ENCODE assay signal across 18 cellular contexts in the genomic region with DNA sequence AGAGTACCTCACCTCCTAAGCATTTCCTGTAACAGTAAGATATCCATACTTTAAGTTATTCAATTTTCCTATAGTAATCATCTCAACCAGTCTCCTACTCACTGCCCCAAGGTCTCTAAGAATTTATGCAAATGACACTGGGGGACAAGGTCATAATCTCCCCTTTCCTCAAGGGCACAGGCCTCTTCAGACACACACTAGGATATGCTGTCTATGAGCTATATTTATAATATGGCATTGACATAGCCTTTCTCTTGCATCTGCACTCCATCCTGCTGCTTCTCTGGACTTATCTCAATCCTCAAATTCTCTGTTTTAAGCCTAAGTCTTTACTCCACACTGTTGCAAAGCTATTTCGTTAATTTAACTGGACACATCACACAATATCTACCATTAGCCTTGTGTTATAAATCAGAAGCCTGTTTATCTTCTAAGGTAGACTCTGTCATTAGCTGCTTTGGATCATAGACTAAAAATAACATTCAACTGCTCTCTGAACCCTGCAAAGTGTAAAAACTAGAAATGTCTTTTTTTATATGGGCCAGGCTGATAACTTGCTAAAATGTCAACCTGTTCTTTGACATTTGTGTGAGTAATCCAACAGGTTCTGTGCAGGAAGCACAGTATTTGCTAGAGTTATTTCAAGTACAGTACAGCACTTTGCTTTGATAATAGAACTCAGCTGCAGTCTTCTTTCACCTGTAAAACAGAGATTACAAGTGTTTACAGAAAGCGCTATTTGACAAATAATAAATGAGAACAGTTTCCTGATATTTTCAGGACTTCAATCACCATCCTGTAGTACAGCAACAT. TPM values are rescaled to one million over a fixed set of nuclear protein-coding genes. Genes with fewer than 3 reads are reported as not detected.
DNase-seq lines count a peak whose midpoint lies in the region; ATAC-seq, FAIRE-seq and TF ChIP-seq lines count a peak whose summit lies in the region.
"Had no signal": no experiment of that assay in that cellular context is flagged by ENCODE, and none has a peak within 500 bp of the region (broad histone marks: within the 10 kb centered on the region; RNA-seq: fewer than 3 reads in every experiment).

No MANE protein-coding gene starts in this region.

- DNase-seq in NCI-H510A treated with DMSO at 0.1 percent for 48 hours (lab: John Stamatoyannopoulos, UW) (peak; percentile 62), NCI-H510A (lab: John Stamatoyannopoulos, UW) (no peak), GM19239 (ENCODE audit: insufficient read length, low spot score) (no peak), NCI-H345 (lab: John Stamatoyannopoulos, UW) (peak; percentile 20), mucosa of descending colon (no peak), brain microvascular endothelial cell (no peak), WTC11 (ENCODE audit: low spot score) (no peak)
- DNase-seq: effector CD8-positive, alpha-beta T cell; naive thymus-derived CD4-positive, alpha-beta T cell; Peyer's patch; stimulated activated CD4-positive, alpha-beta T cell treated with anti-CD3 and anti-CD28 coated beads, Interleukin-12 subunit alpha, Interleukin-12 subunit beta, amount 100 ng/mL, for 4 hours; T-helper 1 cell had no signal

- no peak overlapping the region for H3K27ac Mint-ChIP-seq in WTC11
- H3K27ac Mint-ChIP-seq: activated naive CD4-positive, alpha-beta T cell treated with anti-CD3 and anti-CD28 coated beads, Interleukin-2, amount 50 U/mL, for 24 hours; progenitor cell of endocrine pancreas had no signal

- H3K27me3 ChIP-seq in brain microvascular endothelial cell (replicated peaks) = no peaks in the 10 kb centered on the region
- H3K27me3 ChIP-seq: Peyer's patch had no signal

- no peaks in the 10 kb centered on the region for H3K4me1 ChIP-seq in mucosa of descending colon (ENCODE audit: low read depth)

- POLR2A ChIA-PET in WTC11 (lab: Charles Lee) = no interaction called here

- H3K4me3 ChIP-seq in mucosa of descending colon = no peak overlapping the region
- H3K4me3 ChIP-seq in brain microvascular endothelial cell (ENCODE audit: low read depth, low read length) = no peak overlapping the region
- H3K4me3 ChIP-seq: Peyer's patch had no signal

- H3K9me3 Mint-ChIP-seq in WTC11 = no peaks in the 10 kb centered on the region
- H3K9me3 Mint-ChIP-seq: activated naive CD4-positive, alpha-beta T cell treated with anti-CD3 and anti-CD28 coated beads, Interleukin-2, amount 50 U/mL, for 24 hours had no signal

- H3K4me1 Mint-ChIP-seq in WTC11 = peaks cover 4% of the 10 kb centered on the region

- ATAC-seq in mucosa of descending colon (peak; percentile 69), HG02852 (IDR thresholded peaks at IDR 0.05; ENCODE audit: unreplicated experiment) (no peak), WTC11 (no peak)
- ATAC-seq: left lobe of liver; naive thymus-derived CD4-positive, alpha-beta T cell had no signal

- intact Hi-C loops in mucosa of descending colon (cut with DNase I, micrococcal nuclease) = no loop called here

- peak; percentile 37 for FAIRE-seq in GM19239 (lab: Jason Lieb, UNC)
- FAIRE-seq: A204.1 had no signal

- no peaks in the 10 kb centered on the region for H3K27me3 Mint-ChIP-seq in WTC11 (ENCODE audit: low read depth)
- H3K27me3 Mint-ChIP-seq: activated naive CD4-positive, alpha-beta T cell treated with anti-CD3 and anti-CD28 coated beads, Interleukin-2, amount 50 U/mL, for 24 hours had no signal

- in situ Hi-C loops in brain microvascular endothelial cell (cut with HindIII; ENCODE audit: low pct_ligation_motif_present, low sequenced_read_pairs) = no loop called here

- CTCF ChIA-PET in WTC11 (lab: Charles Lee) = interaction anchor here (0.6 kb wide), 1 partner anchor 72 kb away, joined by 6 read pairs; no protein-coding TSS in a partner anchor

- H3K27ac ChIP-seq in brain microvascular endothelial cell = no peak overlapping the region
- H3K27ac ChIP-seq: Peyer's patch had no signal

- H3K36me3 Mint-ChIP-seq in WTC11 = no peaks in the 10 kb centered on the region
- H3K36me3 Mint-ChIP-seq: activated naive CD4-positive, alpha-beta T cell treated with anti-CD3 and anti-CD28 coated beads, Interleukin-2, amount 50 U/mL, for 24 hours had no signal

- no peak for TF ChIP-seq CTCF in mucosa of descending colon (IDR thresholded peaks at IDR 0.05)
- no peak for TF ChIP-seq CTCF in brain microvascular endothelial cell (IDR thresholded peaks at IDR 0.05; ENCODE audit: low read depth, low read length, missing control alignments)
- TF ChIP-seq CTCF in WTC11 (IDR thresholded peaks at IDR 0.05) = no peak

- no peaks in the 10 kb centered on the region for H3K9me3 ChIP-seq in mucosa of descending colon
- H3K9me3 ChIP-seq: Peyer's patch had no signal

- no peak overlapping the region for H3K4me3 Mint-ChIP-seq in WTC11
- H3K4me3 Mint-ChIP-seq: activated naive CD4-positive, alpha-beta T cell treated with anti-CD3 and anti-CD28 coated beads, Interleukin-2, amount 50 U/mL, for 24 hours; naive thymus-derived CD4-positive, alpha-beta T cell had no signal

- H3K36me3 ChIP-seq in mucosa of descending colon (ENCODE audit: low read depth) = no peaks in the 10 kb centered on the region
- no peaks in the 10 kb centered on the region for H3K36me3 ChIP-seq in brain microvascular endothelial cell (replicated peaks)
- H3K36me3 ChIP-seq: Peyer's patch had no signal

TF ChIP-seq in WTC11, 78 proteins besides CTCF, POLR2A, EP300 and RAD21 (continues in another document):
- TF ChIP-seq TEAD1 (CRISPR knock-in tag; IDR thresholded peaks at IDR 0.05) (no peak), ZNF219 (CRISPR knock-in tag; IDR thresholded peaks at IDR 0.05; ENCODE audit: borderline replicate concordance) (no peak), CREM (CRISPR knock-in tag; IDR thresholded peaks at IDR 0.05) (no peak), ZNF396 (CRISPR knock-in tag; IDR thresholded peaks at IDR 0.05; ENCODE audit: borderline replicate concordance) (no peak), JUN (CRISPR knock-in tag; IDR thresholded peaks at IDR 0.05) (no peak), FOXK1 (CRISPR knock-in tag; IDR thresholded peaks at IDR 0.05) (no peak), NFE2L1 (CRISPR knock-in tag; IDR thresholded peaks at IDR 0.05) (no peak), RELA (CRISPR knock-in tag; IDR thresholded peaks at IDR 0.05; ENCODE audit: borderline replicate concordance) (no peak)
- TF ChIP-seq, protein P1, sequence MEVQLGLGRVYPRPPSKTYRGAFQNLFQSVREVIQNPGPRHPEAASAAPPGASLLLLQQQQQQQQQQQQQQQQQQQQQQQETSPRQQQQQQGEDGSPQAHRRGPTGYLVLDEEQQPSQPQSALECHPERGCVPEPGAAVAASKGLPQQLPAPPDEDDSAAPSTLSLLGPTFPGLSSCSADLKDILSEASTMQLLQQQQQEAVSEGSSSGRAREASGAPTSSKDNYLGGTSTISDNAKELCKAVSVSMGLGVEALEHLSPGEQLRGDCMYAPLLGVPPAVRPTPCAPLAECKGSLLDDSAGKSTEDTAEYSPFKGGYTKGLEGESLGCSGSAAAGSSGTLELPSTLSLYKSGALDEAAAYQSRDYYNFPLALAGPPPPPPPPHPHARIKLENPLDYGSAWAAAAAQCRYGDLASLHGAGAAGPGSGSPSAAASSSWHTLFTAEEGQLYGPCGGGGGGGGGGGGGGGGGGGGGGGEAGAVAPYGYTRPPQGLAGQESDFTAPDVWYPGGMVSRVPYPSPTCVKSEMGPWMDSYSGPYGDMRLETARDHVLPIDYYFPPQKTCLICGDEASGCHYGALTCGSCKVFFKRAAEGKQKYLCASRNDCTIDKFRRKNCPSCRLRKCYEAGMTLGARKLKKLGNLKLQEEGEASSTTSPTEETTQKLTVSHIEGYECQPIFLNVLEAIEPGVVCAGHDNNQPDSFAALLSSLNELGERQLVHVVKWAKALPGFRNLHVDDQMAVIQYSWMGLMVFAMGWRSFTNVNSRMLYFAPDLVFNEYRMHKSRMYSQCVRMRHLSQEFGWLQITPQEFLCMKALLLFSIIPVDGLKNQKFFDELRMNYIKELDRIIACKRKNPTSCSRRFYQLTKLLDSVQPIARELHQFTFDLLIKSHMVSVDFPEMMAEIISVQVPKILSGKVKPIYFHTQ (CRISPR knock-in tag; IDR thresholded peaks at IDR 0.05) = no peak
- TF ChIP-seq, protein P2, sequence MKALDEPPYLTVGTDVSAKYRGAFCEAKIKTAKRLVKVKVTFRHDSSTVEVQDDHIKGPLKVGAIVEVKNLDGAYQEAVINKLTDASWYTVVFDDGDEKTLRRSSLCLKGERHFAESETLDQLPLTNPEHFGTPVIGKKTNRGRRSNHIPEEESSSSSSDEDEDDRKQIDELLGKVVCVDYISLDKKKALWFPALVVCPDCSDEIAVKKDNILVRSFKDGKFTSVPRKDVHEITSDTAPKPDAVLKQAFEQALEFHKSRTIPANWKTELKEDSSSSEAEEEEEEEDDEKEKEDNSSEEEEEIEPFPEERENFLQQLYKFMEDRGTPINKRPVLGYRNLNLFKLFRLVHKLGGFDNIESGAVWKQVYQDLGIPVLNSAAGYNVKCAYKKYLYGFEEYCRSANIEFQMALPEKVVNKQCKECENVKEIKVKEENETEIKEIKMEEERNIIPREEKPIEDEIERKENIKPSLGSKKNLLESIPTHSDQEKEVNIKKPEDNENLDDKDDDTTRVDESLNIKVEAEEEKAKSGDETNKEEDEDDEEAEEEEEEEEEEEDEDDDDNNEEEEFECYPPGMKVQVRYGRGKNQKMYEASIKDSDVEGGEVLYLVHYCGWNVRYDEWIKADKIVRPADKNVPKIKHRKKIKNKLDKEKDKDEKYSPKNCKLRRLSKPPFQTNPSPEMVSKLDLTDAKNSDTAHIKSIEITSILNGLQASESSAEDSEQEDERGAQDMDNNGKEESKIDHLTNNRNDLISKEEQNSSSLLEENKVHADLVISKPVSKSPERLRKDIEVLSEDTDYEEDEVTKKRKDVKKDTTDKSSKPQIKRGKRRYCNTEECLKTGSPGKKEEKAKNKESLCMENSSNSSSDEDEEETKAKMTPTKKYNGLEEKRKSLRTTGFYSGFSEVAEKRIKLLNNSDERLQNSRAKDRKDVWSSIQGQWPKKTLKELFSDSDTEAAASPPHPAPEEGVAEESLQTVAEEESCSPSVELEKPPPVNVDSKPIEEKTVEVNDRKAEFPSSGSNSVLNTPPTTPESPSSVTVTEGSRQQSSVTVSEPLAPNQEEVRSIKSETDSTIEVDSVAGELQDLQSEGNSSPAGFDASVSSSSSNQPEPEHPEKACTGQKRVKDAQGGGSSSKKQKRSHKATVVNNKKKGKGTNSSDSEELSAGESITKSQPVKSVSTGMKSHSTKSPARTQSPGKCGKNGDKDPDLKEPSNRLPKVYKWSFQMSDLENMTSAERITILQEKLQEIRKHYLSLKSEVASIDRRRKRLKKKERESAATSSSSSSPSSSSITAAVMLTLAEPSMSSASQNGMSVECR (CRISPR knock-in tag; IDR thresholded peaks at IDR 0.05; ENCODE audit: borderline replicate concordance) = no peak

RNA-seq across cellular contexts. Expression of a gene that starts 17.8 kb away (rescaled TPM):
- total RNA-seq in mucosa of descending colon (100 to 1,000 TPM in 1 of 3 donors, 10 to 100 TPM in 2; 83.2 to 166 (median 85.9) TPM), WTC11 (2021) (51.2 to 61.0 TPM (median 52.5 TPM) in 3 replicates)

RNA-seq across cellular contexts. Expression of a gene that starts 37.4 kb away (rescaled TPM):
- total RNA-seq in mucosa of descending colon (not detected), WTC11 (2021) (not detected in 3 replicates)
- total RNA-seq: left lobe of liver; naive thymus-derived CD4-positive, alpha-beta T cell; NCI-H460; Peyer's patch; progenitor cell of endocrine pancreas had no signal

Comparison
In these comparisons a context has a peak if more than half of its experiments do, and no peak if none do; other contexts are left out.
1. DNase-seq: peak in NCI-H510A treated with DMSO at 0.1 percent for 48 hours (single experiment) and NCI-H345 (single experiment); none in NCI-H510A (single experiment), GM19239 (single experiment), mucosa of descending colon (0 of 3), brain microvascular endothelial cell (single experiment) and WTC11 (single experiment).